21 cellular contexts compared by ENCODE assay signal in the genomic region with DNA sequence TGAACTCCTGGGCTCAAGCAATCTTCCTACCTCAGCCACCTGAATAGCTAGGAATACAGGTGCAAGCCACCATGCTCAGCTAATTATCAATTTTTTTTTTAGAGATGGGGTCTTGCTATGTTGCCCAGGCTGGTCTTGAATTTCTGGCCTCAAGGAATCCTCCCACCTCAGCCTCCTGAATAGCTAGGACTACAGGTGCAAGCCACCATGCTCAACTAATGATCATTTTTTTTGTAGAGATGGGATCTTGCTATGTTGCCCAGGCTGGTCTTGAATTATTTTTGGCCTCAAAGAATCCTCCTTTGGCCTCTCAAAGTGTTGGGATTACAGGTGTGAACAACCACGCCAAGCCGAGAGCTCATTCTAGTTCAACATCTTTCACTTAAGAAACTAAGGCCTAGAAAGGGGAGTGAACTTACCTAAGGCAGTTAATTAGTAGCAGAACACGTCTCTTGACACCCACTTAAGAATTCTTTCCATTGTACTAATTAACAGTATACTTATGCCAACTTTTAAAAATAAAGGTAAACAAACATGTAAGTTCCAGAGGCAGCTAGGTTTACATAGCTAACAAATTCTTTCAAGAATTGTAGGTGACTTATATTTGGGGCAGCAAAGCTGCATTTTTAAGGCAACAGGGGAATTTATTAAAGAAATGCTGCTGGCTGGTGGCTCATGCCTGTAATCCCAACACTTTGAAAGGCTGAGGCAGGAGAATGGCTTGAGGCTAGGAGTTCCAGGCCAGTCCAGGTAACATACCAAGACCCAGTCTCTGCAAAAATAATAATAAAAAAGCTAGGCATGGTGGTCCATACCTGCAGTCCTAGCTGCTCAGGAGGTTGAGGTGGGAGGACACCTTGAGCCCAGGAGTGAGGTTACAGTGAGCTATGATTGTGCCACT.
"Had no signal": no experiment of that assay in that cellular context is flagged by ENCODE, and none has a peak within 500 bp of the region (broad histone marks: within the 10 kb centered on the region; RNA-seq: fewer than 3 reads in every experiment).

No MANE protein-coding gene starts in this region.

- H3K27ac Mint-ChIP-seq: activated CD4-positive, alpha-beta T cell treated with anti-CD3 and anti-CD28 coated beads for 36 hours; activated naive CD4-positive, alpha-beta T cell treated with anti-CD3 and anti-CD28 coated beads, Interleukin-2, amount 10 ng/mL, durations not matched to agents 7 days and 5 days; stimulated activated memory B cell treated with anti-CD40 and anti-IgM and Interleukin-4, amounts not matched to agents 10 μg/mL and 1 μg/mL and 100 μg/mL, for 72 hours; T-helper 2 cell treated with Interferon-gamma antibody and Interleukin-4, amounts not matched to agents 5 μg/mL and 100 μg/mL, for 36 hours had no signal

- FAIRE-seq: TTC549 had no signal

- H3K27me3 ChIP-seq: brain microvascular endothelial cell, esophagus squamous epithelium, heart right ventricle, ovary, sigmoid colon, tibial artery, vagina had no signal

- H3K36me3 ChIP-seq: ovary had no signal

- H3K36me3 Mint-ChIP-seq: natural killer cell had no signal

- DNase-seq: activated CD4-positive, alpha-beta T cell treated with anti-CD3 and anti-CD28 coated beads for 36 hours; activated CD4-positive, alpha-beta T cell treated with anti-CD3 and anti-CD28 coated beads, Interleukin-2, amount 50 U/mL, for 48 hours; activated naive CD4-positive, alpha-beta T cell treated with anti-CD3 and anti-CD28 coated beads, Interleukin-2, amount 10 ng/mL, durations not matched to agents 7 days and 5 days; activated T-cell treated with anti-CD3 and anti-CD28 coated beads for 4 hours; aorta; brain microvascular endothelial cell; cortex of kidney; esophagus squamous epithelium; heart right ventricle; mesendoderm; natural killer cell; ovary; psoas muscle; sigmoid colon; stimulated activated CD4-positive, alpha-beta T cell treated with anti-CD3 and anti-CD28 coated beads, Interleukin-4, amount 100 ng/mL, for 4 hours; substantia nigra; tibial artery had no signal

- H3K9me3 ChIP-seq: esophagus squamous epithelium, heart right ventricle, ovary, psoas muscle, sigmoid colon, tibial artery, vagina had no signal

- H3K27ac ChIP-seq: brain microvascular endothelial cell, esophagus squamous epithelium, ovary, psoas muscle, sigmoid colon, tibial artery, vagina had no signal

- H3K4me1 ChIP-seq: vagina had no signal

- H3K4me3 ChIP-seq: esophagus squamous epithelium, heart right ventricle, ovary, psoas muscle, sigmoid colon, tibial artery, vagina had no signal

- H3K27me3 Mint-ChIP-seq: activated CD4-positive, alpha-beta T cell treated with anti-CD3 and anti-CD28 coated beads for 36 hours; activated naive CD4-positive, alpha-beta T cell treated with anti-CD3 and anti-CD28 coated beads, Interleukin-2, amount 10 ng/mL, durations not matched to agents 7 days and 5 days; stimulated activated memory B cell treated with anti-CD40 and anti-IgM and Interleukin-4, amounts not matched to agents 10 μg/mL and 1 μg/mL and 100 μg/mL, for 72 hours had no signal

- ATAC-seq: activated CD4-positive, alpha-beta T cell treated with anti-CD3 and anti-CD28 coated beads for 36 hours; natural killer cell; psoas muscle; stimulated activated memory B cell treated with anti-CD40 and anti-IgM and Interleukin-4, amounts not matched to agents 10 μg/mL and 1 μg/mL and 100 μg/mL, for 72 hours had no signal

- H3K9me3 Mint-ChIP-seq: activated naive CD4-positive, alpha-beta T cell treated with anti-CD3 and anti-CD28 coated beads, Interleukin-2, amount 10 ng/mL, durations not matched to agents 7 days and 5 days; natural killer cell; stimulated activated memory B cell treated with anti-CD40 and anti-IgM and Interleukin-4, amounts not matched to agents 10 μg/mL and 1 μg/mL and 100 μg/mL, for 72 hours; T-helper 2 cell treated with Interferon-gamma antibody and Interleukin-4, amounts not matched to agents 5 μg/mL and 100 μg/mL, for 36 hours had no signal

- H3K4me3 Mint-ChIP-seq: activated CD4-positive, alpha-beta T cell treated with anti-CD3 and anti-CD28 coated beads for 36 hours; activated naive CD4-positive, alpha-beta T cell treated with anti-CD3 and anti-CD28 coated beads, Interleukin-2, amount 10 ng/mL, durations not matched to agents 7 days and 5 days; natural killer cell; stimulated activated memory B cell treated with anti-CD40 and anti-IgM and Interleukin-4, amounts not matched to agents 10 μg/mL and 1 μg/mL and 100 μg/mL, for 72 hours; T-helper 2 cell treated with Interferon-gamma antibody and Interleukin-4, amounts not matched to agents 5 μg/mL and 100 μg/mL, for 36 hours had no signal
